21 cellular contexts compared by ENCODE assay signal in genomic region chr12:106079148-106079738, GRCh38. TPM values are rescaled to one million over a fixed set of nuclear protein-coding genes. Genes with fewer than 3 reads are reported as not detected.
DNase-seq lines count a peak whose midpoint lies in the region; ATAC-seq, FAIRE-seq and TF ChIP-seq lines count a peak whose summit lies in the region.
"Had no signal": no experiment of that assay in that cellular context is flagged by ENCODE, and none has a peak within 500 bp of the region (broad histone marks: within the 10 kb centered on the region; RNA-seq: fewer than 3 reads in every experiment).

No MANE protein-coding gene starts in this region.

- H3K4me2 ChIP-seq in neural progenitor cell, result no peak overlapping the region

- peak overlapping the region; percentile 58 to 85 for H3K27ac ChIP-seq in right atrium auricular region
- peak overlapping the region; percentile 80 for H3K27ac ChIP-seq in endodermal cell (ENCODE audit: low read depth, low read length)
- no peak overlapping the region for H3K27ac ChIP-seq in neural progenitor cell
- H3K27ac ChIP-seq in small intestine (ENCODE audit: low read depth in 1 of 2, low read length in 1 of 2), result no peak overlapping the region

- H3K27me3 ChIP-seq in right atrium auricular region (no peaks in the 10 kb centered on the region), endodermal cell (ENCODE audit: control insufficient read depth, insufficient read depth, low read length, poor library complexity, severe bottlenecking) (no peaks in the 10 kb centered on the region), neural progenitor cell (no peaks in the 10 kb centered on the region), small intestine (ENCODE audit: control insufficient read depth in 2 of 2, insufficient read depth in 2 of 2, low read length in 2 of 2) (peaks cover 0 to 2% of the 10 kb centered on the region in 2 donors)

- intact Hi-C loops in cardiac septum (cut with DNase I), result loop anchor here (5.0 kb wide), 1 partner anchor 157 kb away; no protein-coding TSS in a partner anchor

- H3K4me3 ChIP-seq in right atrium auricular region (no peak overlapping the region), endodermal cell (ENCODE audit: low read length) (no peak overlapping the region), neural progenitor cell (no peak overlapping the region), small intestine (ENCODE audit: low read depth in 1 of 2, low read length in 2 of 2) (no peak overlapping the region)

- peaks cover 38% of the 10 kb centered on the region for H3K36me3 Mint-ChIP-seq in endodermal cell (ENCODE audit: low read depth)
- peaks cover 53% of the 10 kb centered on the region for H3K36me3 Mint-ChIP-seq in neural progenitor cell
- H3K36me3 Mint-ChIP-seq: activated CD4-positive, alpha-beta memory T cell treated with anti-CD3 and anti-CD28 coated beads for 36 hours; CD14-positive monocyte; stimulated activated naive B cell treated with anti-CD40 and anti-IgM and Interleukin-4, amounts not matched to agents 10 μg/mL and 1 μg/mL and 100 μg/mL, for 72 hours had no signal

- TF ChIP-seq CTCF in right atrium auricular region (IDR thresholded peaks at IDR 0.05) (no peak), endodermal cell (conservative IDR thresholded peaks at IDR 0.05) (no peak), neural progenitor cell (IDR thresholded peaks at IDR 0.05) (no peak)

- ATAC-seq in GM21515 (IDR thresholded peaks at IDR 0.05; ENCODE audit: unreplicated experiment), result no peak
- ATAC-seq: stimulated activated naive B cell treated with anti-CD40 and anti-IgM and Interleukin-4, amounts not matched to agents 10 μg/mL and 1 μg/mL and 100 μg/mL, for 72 hours had no signal

- H3K4me1 Mint-ChIP-seq in endodermal cell (peaks cover 25% of the 10 kb centered on the region), neural progenitor cell (peaks cover 96% of the 10 kb centered on the region)
- H3K4me1 Mint-ChIP-seq: CD14-positive monocyte; stimulated activated naive B cell treated with anti-CD40 and anti-IgM and Interleukin-4, amounts not matched to agents 10 μg/mL and 1 μg/mL and 100 μg/mL, for 72 hours had no signal

- no peak for DNase-seq in right atrium auricular region (ENCODE audit: low spot score)
- no peak for DNase-seq in cardiac septum (ENCODE audit: low spot score)
- DNase-seq in endodermal cell, result peak; percentile 40
- DNase-seq in neural progenitor cell (ENCODE audit: low spot score), result no peak
- no peak for DNase-seq in NCI-H82 (lab: John Stamatoyannopoulos, UW)
- no peak for DNase-seq in AG08395 (ENCODE audit: low spot score)
- DNase-seq in small intestine, result no peak
- DNase-seq: activated CD4-positive, alpha-beta memory T cell treated with anti-CD3 and anti-CD28 coated beads for 36 hours; activated naive CD4-positive, alpha-beta T cell treated with Interleukin-2 at 50 U/mL for 16 hours; DMS 273 treated with DMSO at 0.1 percent for 48 hours; NCI-H1105 treated with DMSO at 0.1 percent for 48 hours; NCI-H2107; NCI-H524; stimulated activated naive B cell treated with anti-CD40 and anti-IgM and Interleukin-4, amounts not matched to agents 10 μg/mL and 1 μg/mL and 100 μg/mL, for 72 hours had no signal

- H3K36me3 ChIP-seq in right atrium auricular region (peaks cover 48% of the 10 kb centered on the region), endodermal cell (ENCODE audit: control insufficient read depth, insufficient read depth, low read length) (peaks cover 95% of the 10 kb centered on the region), neural progenitor cell (no peaks in the 10 kb centered on the region), small intestine (ENCODE audit: control insufficient read depth in 2 of 2, insufficient read depth in 2 of 2, low read length in 2 of 2) (no peaks in the 10 kb centered on the region)

- no peak overlapping the region for H3K9ac ChIP-seq in endodermal cell (ENCODE audit: extremely low read depth, low read length, poor library complexity, severe bottlenecking)
- H3K9ac ChIP-seq in neural progenitor cell, result no peak overlapping the region

- H3K4me1 ChIP-seq in right atrium auricular region (peaks cover 0 to 54% of the 10 kb centered on the region in 2 donors), endodermal cell (ENCODE audit: control insufficient read depth, insufficient read depth, low read length) (peaks cover 5% of the 10 kb centered on the region), neural progenitor cell (peaks cover 32% of the 10 kb centered on the region), small intestine (ENCODE audit: control insufficient read depth in 2 of 2, insufficient read depth in 1 of 2, low read depth in 1 of 2, low read length in 1 of 2) (peaks cover 0 to 2% of the 10 kb centered on the region in 2 donors)

- FAIRE-seq in small intestine (lab: Jason Lieb, UNC), result no peak
- FAIRE-seq: frontal cortex, G401.6, H1 had no signal

- H3K4me3 Mint-ChIP-seq in endodermal cell, result no peak overlapping the region
- no peak overlapping the region for H3K4me3 Mint-ChIP-seq in neural progenitor cell
- H3K4me3 Mint-ChIP-seq: activated CD4-positive, alpha-beta memory T cell treated with anti-CD3 and anti-CD28 coated beads for 36 hours; CD14-positive monocyte; stimulated activated naive B cell treated with anti-CD40 and anti-IgM and Interleukin-4, amounts not matched to agents 10 μg/mL and 1 μg/mL and 100 μg/mL, for 72 hours; T-helper 1 cell treated with Interleukin-12 subunit alpha and Interleukin-12 subunit beta and Interleukin-4 antibody, amounts not matched to agents 30 μg/mL and 1 μg/mL, for 36 hours; type B pancreatic cell had no signal

- no peak overlapping the region for H2AFZ ChIP-seq in neural progenitor cell (replicated peaks)

- H3K27me3 Mint-ChIP-seq in endodermal cell (ENCODE audit: insufficient read depth), result no peaks in the 10 kb centered on the region
- peaks cover 5% of the 10 kb centered on the region for H3K27me3 Mint-ChIP-seq in neural progenitor cell (ENCODE audit: insufficient read depth, low read depth)

- H4K20me1 ChIP-seq in neural progenitor cell (ENCODE audit: low read depth), result peaks cover 17% of the 10 kb centered on the region

- H3K9me3 ChIP-seq in right atrium auricular region (no peaks in the 10 kb centered on the region), endodermal cell (ENCODE audit: control insufficient read depth, low read length) (no peaks in the 10 kb centered on the region), neural progenitor cell (ENCODE audit: low read depth) (no peaks in the 10 kb centered on the region), small intestine (ENCODE audit: control insufficient read depth, low read depth) (no peaks in the 10 kb centered on the region)

- no peaks in the 10 kb centered on the region for H3K79me2 ChIP-seq in neural progenitor cell (ENCODE audit: low read depth)

- H3K27ac Mint-ChIP-seq in endodermal cell (no peak overlapping the region), neural progenitor cell (peak overlapping the region; percentile 87)
- H3K27ac Mint-ChIP-seq: activated CD4-positive, alpha-beta memory T cell treated with anti-CD3 and anti-CD28 coated beads for 36 hours; CD14-positive monocyte; stimulated activated naive B cell treated with anti-CD40 and anti-IgM and Interleukin-4, amounts not matched to agents 10 μg/mL and 1 μg/mL and 100 μg/mL, for 72 hours; T-helper 1 cell treated with Interleukin-12 subunit alpha and Interleukin-12 subunit beta and Interleukin-4 antibody, amounts not matched to agents 30 μg/mL and 1 μg/mL, for 36 hours; type B pancreatic cell had no signal

- WGBS in endodermal cell (ENCODE audit: insufficient coverage in 1 of 2, insufficient read length in 1 of 2), 2 experiments, result 100% methylated on average over 1 of the region's 1 CpG
- 80 to 95% (median 83%) methylated on average over 1 of the region's 1 CpG for WGBS in small intestine, 3 donors

- no peaks in the 10 kb centered on the region for H3K9me3 Mint-ChIP-seq in endodermal cell
- peaks cover 2% of the 10 kb centered on the region for H3K9me3 Mint-ChIP-seq in neural progenitor cell
- H3K9me3 Mint-ChIP-seq: activated CD4-positive, alpha-beta memory T cell treated with anti-CD3 and anti-CD28 coated beads for 36 hours; T-helper 1 cell treated with Interleukin-12 subunit alpha and Interleukin-12 subunit beta and Interleukin-4 antibody, amounts not matched to agents 30 μg/mL and 1 μg/mL, for 36 hours; type B pancreatic cell had no signal

- peaks cover 7% of the 10 kb centered on the region for H3F3A ChIP-seq in neural progenitor cell (ENCODE audit: low read depth)

RNA-seq across cellular contexts. Expression of gene NUAK1, which starts 59.5 kb away (rescaled TPM):
- 10 to 100 TPM; 16.9 to 30.1 TPM for total RNA-seq in right atrium auricular region
- total RNA-seq in cardiac septum, result 66.8 TPM
- 10 to 100 TPM; 14.0 to 16.8 TPM for total RNA-seq in endodermal cell
- polyA plus RNA-seq in endodermal cell (2013, experiment 1 of 2), result 29.7 TPM
- 27.3 TPM for polyA plus RNA-seq in endodermal cell (2013, experiment 2 of 2)
- 11.9 and 18.8 TPM in 2 replicates for total RNA-seq in neural progenitor cell (ENCODE audit: low replicate concordance)
- polyA plus RNA-seq in small intestine, result 1 to 10 TPM in 2 of 3 donors, under 1 TPM in 1; 0.67 to 4.8 (median 1.4) TPM
- polyA plus RNA-seq: CD14-positive monocyte had no signal

Comparison
In these comparisons a context has a peak if more than half of its experiments do, and no peak if none do; other contexts are left out.
1. H3K27ac ChIP-seq: peak in right atrium auricular region (2 of 2) and endodermal cell (single experiment); none in neural progenitor cell (single experiment) and small intestine (0 of 2).